10 cellular contexts compared by ENCODE assay signal in genomic region chr7:5274441-5274840, GRCh38.
"Had no signal": no experiment of that assay in that cellular context is flagged by ENCODE, and none has a peak within 500 bp of the region (broad histone marks: within the 10 kb centered on the region; RNA-seq: fewer than 3 reads in every experiment).

No MANE protein-coding gene starts in this region.

- H3K4me2 ChIP-seq: SK-N-SH had no signal

- H3K9me3 ChIP-seq: MG63, SK-N-SH had no signal

- H3K27me3 ChIP-seq: MG63 had no signal

- H3K36me3 ChIP-seq: MG63 had no signal

- H3K4me3 ChIP-seq: MG63 had no signal

- DNase-seq: IMR-90, Karpas-422, KG1, MG63, NCI-H187, NCI-H2081 treated with DMSO at 0.1 percent for 48 hours, NCI-H226, NCI-H510A, NCI-H524 treated with DMSO at 0.1 percent for 48 hours had no signal

- H3K9ac ChIP-seq: SK-N-SH had no signal
